33 cellular contexts compared by ENCODE assay signal in the genomic region with DNA sequence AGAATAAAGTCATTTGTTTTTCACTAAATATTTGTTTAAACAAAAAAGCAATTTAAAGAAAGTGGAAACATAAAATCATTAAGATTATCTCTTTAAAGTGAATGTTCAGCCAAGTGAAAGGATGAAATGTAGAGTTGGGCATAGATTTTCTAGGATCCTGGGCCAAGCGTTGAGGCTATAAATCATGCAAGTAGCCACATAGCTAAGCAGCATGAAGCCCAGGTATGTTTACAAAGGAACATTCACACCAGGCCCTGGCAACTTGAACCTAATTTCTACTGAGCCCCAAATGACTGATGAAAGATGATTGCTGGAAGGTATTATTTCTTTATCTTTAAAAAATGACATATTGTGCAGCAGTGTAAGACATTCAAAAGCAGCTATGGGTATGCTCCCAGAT.
"Had no signal": no experiment of that assay in that cellular context is flagged by ENCODE, and none has a peak within 500 bp of the region (broad histone marks: within the 10 kb centered on the region; RNA-seq: fewer than 3 reads in every experiment).

No MANE protein-coding gene starts in this region.

- H3K4me2 ChIP-seq: KMS-11, PC-9 had no signal

- H3K4me3 ChIP-seq: PC-9 had no signal

- DNase-seq: activated B cell treated with CpG ODN at 0.5 μM for 24 hours; activated CD4-positive, alpha-beta memory T cell treated with anti-CD3 and anti-CD28 coated beads for 36 hours; activated CD4-positive, alpha-beta T cell treated with anti-CD3 and anti-CD28 coated beads for 4 hours; activated CD4-positive, alpha-beta T cell treated with anti-CD3 and anti-CD28 coated beads, Interleukin-2, amount 50 U/mL, for 1 hour; activated CD4-positive, CD25-positive, alpha-beta regulatory T cell treated with anti-CD3 and anti-CD28 coated beads, Interleukin-2, amount 50 U/mL, for 72 hours; activated CD8-positive, alpha-beta memory T cell treated with anti-CD3 and anti-CD28 coated beads, Interleukin-2, amount 50 U/mL, for 4 hours; activated effector memory CD4-positive, alpha-beta T cell treated with Interleukin-2 at 50 U/mL for 16 hours; activated naive CD4-positive, alpha-beta T cell treated with anti-CD3 and anti-CD28 coated beads, Interleukin-2, amount 10 ng/mL, durations not matched to agents 7 days and 5 days; activated naive CD8-positive, alpha-beta T cell treated with anti-CD3 and anti-CD28 coated beads, Interleukin-2, amount 50 U/mL, for 24 hours; activated T-cell treated with anti-CD3 and anti-CD28 coated beads for 4 hours; activated T-cell treated with anti-CD3 and anti-CD28 coated beads, Interleukin-2, amount 50 U/mL, for 4 hours; anterior cingulate cortex; brain microvascular endothelial cell; MM.1S; MV-4-11; NCI-H1092; NCI-H1436 treated with DMSO at 0.1 percent for 48 hours; NCI-H1694 treated with DMSO at 0.1 percent for 48 hours; NCI-H2029; NCI-H510A; NCI-H526; PC-9; SIG-M5; T-cell; T-helper 17 cell; T-helper 9 cell had no signal

- H3K36me3 Mint-ChIP-seq: activated CD4-positive, alpha-beta memory T cell treated with anti-CD3 and anti-CD28 coated beads for 36 hours; activated naive CD4-positive, alpha-beta T cell treated with anti-CD3 and anti-CD28 coated beads, Interleukin-2, amount 10 ng/mL, durations not matched to agents 7 days and 5 days; activated naive CD8-positive, alpha-beta T cell; T-cell had no signal

- H3K27ac ChIP-seq: brain microvascular endothelial cell, KMS-11, PC-9, RWPE1, VCaP had no signal

- H2AFZ ChIP-seq: PC-9 had no signal

- H3K27me3 Mint-ChIP-seq: activated B cell treated with CpG ODN at 0.5 μM for 24 hours; activated CD4-positive, alpha-beta memory T cell treated with anti-CD3 and anti-CD28 coated beads for 36 hours; activated naive CD4-positive, alpha-beta T cell treated with anti-CD3 and anti-CD28 coated beads, Interleukin-2, amount 10 ng/mL, durations not matched to agents 7 days and 5 days; activated naive CD8-positive, alpha-beta T cell; activated naive CD8-positive, alpha-beta T cell treated with anti-CD3 and anti-CD28 coated beads, Interleukin-2, amount 50 U/mL, for 24 hours; central memory CD8-positive, alpha-beta T cell; T-cell; T-helper 17 cell had no signal

- H3K4me1 Mint-ChIP-seq: activated B cell treated with CpG ODN at 0.5 μM for 24 hours; activated naive CD4-positive, alpha-beta T cell treated with anti-CD3 and anti-CD28 coated beads, Interleukin-2, amount 10 ng/mL, durations not matched to agents 7 days and 5 days; activated naive CD8-positive, alpha-beta T cell treated with anti-CD3 and anti-CD28 coated beads, Interleukin-2, amount 50 U/mL, for 24 hours; central memory CD8-positive, alpha-beta T cell; T-cell; T-helper 17 cell had no signal

- H3K27me3 ChIP-seq: brain microvascular endothelial cell had no signal

- ATAC-seq: activated naive CD8-positive, alpha-beta T cell treated with anti-CD3 and anti-CD28 coated beads, Interleukin-2, amount 50 U/mL, for 24 hours; activated T-cell treated with anti-CD3 and anti-CD28 coated beads, Interleukin-2, amount 50 U/mL, for 4 hours; Right ventricle myocardium inferior; SK-N-SH treated with all-trans-retinoic acid at 6 μM for 48 hours; T-cell; T-helper 17 cell had no signal

- H3K9me3 Mint-ChIP-seq: activated B cell treated with CpG ODN at 0.5 μM for 24 hours had no signal

- H3K27ac Mint-ChIP-seq: activated B cell treated with CpG ODN at 0.5 μM for 24 hours; activated CD4-positive, alpha-beta memory T cell treated with anti-CD3 and anti-CD28 coated beads for 36 hours; activated naive CD4-positive, alpha-beta T cell treated with anti-CD3 and anti-CD28 coated beads, Interleukin-2, amount 10 ng/mL, durations not matched to agents 7 days and 5 days; activated naive CD8-positive, alpha-beta T cell; activated naive CD8-positive, alpha-beta T cell treated with anti-CD3 and anti-CD28 coated beads, Interleukin-2, amount 50 U/mL, for 24 hours; T-cell; T-helper 17 cell had no signal

- H3K4me3 Mint-ChIP-seq: activated B cell treated with CpG ODN at 0.5 μM for 24 hours; activated CD4-positive, alpha-beta memory T cell treated with anti-CD3 and anti-CD28 coated beads for 36 hours; activated naive CD4-positive, alpha-beta T cell treated with anti-CD3 and anti-CD28 coated beads, Interleukin-2, amount 10 ng/mL, durations not matched to agents 7 days and 5 days; activated naive CD8-positive, alpha-beta T cell; activated naive CD8-positive, alpha-beta T cell treated with anti-CD3 and anti-CD28 coated beads, Interleukin-2, amount 50 U/mL, for 24 hours; activated T-cell treated with anti-CD3 and anti-CD28 coated beads, Interleukin-2, amount 50 U/mL, for 4 hours; central memory CD8-positive, alpha-beta T cell; T-cell; T-helper 17 cell had no signal

- H3K36me3 ChIP-seq: brain microvascular endothelial cell had no signal
